In the genomic region with DNA sequence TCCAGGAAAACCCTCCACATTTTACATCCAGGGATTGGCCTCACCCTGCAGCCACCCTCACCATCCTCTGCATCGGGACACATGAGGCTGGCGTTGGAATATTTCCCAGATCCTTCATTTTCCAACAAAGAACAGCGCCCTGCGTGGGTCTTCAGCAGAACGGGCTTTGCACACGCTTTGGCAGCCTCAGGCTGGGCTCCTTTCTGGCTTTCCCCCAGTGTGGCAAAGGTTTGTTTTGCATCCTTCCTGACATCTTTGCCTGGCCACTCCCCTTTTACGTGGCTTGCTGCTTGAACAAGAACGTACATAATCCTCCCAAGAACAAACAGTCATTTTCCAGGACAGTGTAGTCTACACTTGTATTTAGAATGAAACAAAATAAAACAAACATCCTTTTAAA, we compare ENCODE assay signal across 21 cellular contexts. TPM values are rescaled to one million over a fixed set of nuclear protein-coding genes. Genes with fewer than 3 reads are reported as not detected.
DNase-seq lines count a peak whose midpoint lies in the region; ATAC-seq, FAIRE-seq and TF ChIP-seq lines count a peak whose summit lies in the region.
"Had no signal": no experiment of that assay in that cellular context is flagged by ENCODE, and none has a peak within 500 bp of the region (broad histone marks: within the 10 kb centered on the region; RNA-seq: fewer than 3 reads in every experiment).

No MANE protein-coding gene starts in this region.

- POLR2A ChIA-PET in PC-3 (lab: Charles Lee; ENCODE audit: unreplicated experiment), result no interaction called here

- BruUV-seq in PC-3 (replicated peaks; lab: Mats Ljungman, UMichigan), result no TSS peak

- H4K20me1 ChIP-seq in PC-3 (ENCODE audit: low read length), result no peaks in the 10 kb centered on the region

- H3K36me3 ChIP-seq in PC-3 (ENCODE audit: low read depth, low read length), result no peaks in the 10 kb centered on the region
- no peaks in the 10 kb centered on the region for H3K36me3 ChIP-seq in prostate gland
- H3K36me3 ChIP-seq: esophagus muscularis mucosa, lower lobe of right lung, thyroid gland had no signal

- H3K9me2 ChIP-seq in PC-3 (replicated peaks; ENCODE audit: low read length), result no peaks in the 10 kb centered on the region

- no peak overlapping the region for H3K4me2 ChIP-seq in PC-3 (ENCODE audit: low read length)
- H3K4me2 ChIP-seq: smooth muscle cell had no signal

- H3K9ac ChIP-seq in PC-3 (ENCODE audit: low read length), result no peak overlapping the region

- TF ChIP-seq POLR2A in prostate gland (IDR thresholded peaks at IDR 0.05) (no peak), GM12892 (IDR thresholded peaks at IDR 0.05; ENCODE audit: low read depth, low read length) (no peak)

- H3K27ac ChIP-seq in PC-3 (ENCODE audit: low read length) (no peak overlapping the region), prostate gland (peak overlapping the region; percentile 37 to 57)
- H3K27ac ChIP-seq: esophagus muscularis mucosa, lower lobe of right lung, SK-N-MC, thyroid gland had no signal

- no peak for FAIRE-seq in GM12892 (lab: Jason Lieb, UNC)
- FAIRE-seq: RCC 7860 had no signal

- H3F3A ChIP-seq in PC-3 (ENCODE audit: low read length, unreplicated experiment), result no peaks in the 10 kb centered on the region

- ATAC-seq in PC-3 (peak; percentile 40; the same call in 1 of the 2 replicates), GM18867 (IDR thresholded peaks at IDR 0.05; ENCODE audit: unreplicated experiment) (no peak)
- ATAC-seq: activated naive CD8-positive, alpha-beta T cell treated with anti-CD3 and anti-CD28 coated beads, Interleukin-2, amount 50 U/mL, for 24 hours; CD8-positive, alpha-beta T cell; lower lobe of right lung had no signal

- H3K79me2 ChIP-seq in PC-3 (ENCODE audit: low read length), result no peaks in the 10 kb centered on the region

- H3K9me3 ChIP-seq in PC-3 (ENCODE audit: low read length) (no peaks in the 10 kb centered on the region), prostate gland (no peaks in the 10 kb centered on the region)
- H3K9me3 ChIP-seq: lower lobe of right lung, thyroid gland had no signal

- DNase-seq in Ammon's horn (ENCODE audit: low spot score) (peak; percentile 75), PC-3 (no peak), inferior parietal cortex (ENCODE audit: extremely low spot score) (peak; percentile 60), prostate gland (ENCODE audit: low spot score) (peak; percentile 32), GM12892 (ENCODE audit: insufficient read length) (no peak), GM13976 (ENCODE audit: low spot score) (no peak), GM03348 (ENCODE audit: low spot score) (no peak)
- DNase-seq: activated CD4-positive, alpha-beta T cell treated with anti-CD3 and anti-CD28 coated beads for 1 hour; activated naive CD8-positive, alpha-beta T cell treated with anti-CD3 and anti-CD28 coated beads, Interleukin-2, amount 50 U/mL, for 24 hours; CD8-positive, alpha-beta T cell; effector CD8-positive, alpha-beta T cell; KG1; lower lobe of right lung; naive B cell; NCI-H1105 treated with DMSO at 0.1 percent for 48 hours; thyroid gland had no signal

- in situ Hi-C loops in GM13976 (cut with MboI; ENCODE audit: low sequenced_read_pairs, unreplicated experiment), result no loop called here

- H3K27me3 ChIP-seq in PC-3 (ENCODE audit: low read length) (peaks cover 3% of the 10 kb centered on the region; the same call in 1 of the 2 replicates), prostate gland (replicated peaks; ENCODE audit: insufficient read depth) (no peaks in the 10 kb centered on the region)
- H3K27me3 ChIP-seq: esophagus muscularis mucosa, thyroid gland had no signal

- intact Hi-C loops in PC-3 (cut with micrococcal nuclease) (no loop called here), prostate gland (cut with DNase I) (no loop called here)

- H3K4me1 ChIP-seq in PC-3 (ENCODE audit: insufficient read depth, low read length) (peaks cover 5% of the 10 kb centered on the region; the same call in 1 of the 2 replicates), prostate gland (replicated peaks) (no peaks in the 10 kb centered on the region)
- H3K4me1 ChIP-seq: lower lobe of right lung, thyroid gland had no signal

- no peak for TF ChIP-seq CTCF in PC-3 (conservative IDR thresholded peaks at IDR 0.05; ENCODE audit: low read depth, low read length)
- no peak for TF ChIP-seq CTCF in prostate gland (IDR thresholded peaks at IDR 0.05)
- no peak for TF ChIP-seq CTCF in GM13976 (IDR thresholded peaks at IDR 0.05; ENCODE audit: borderline replicate concordance, control extremely low read depth, extremely low read depth, insufficient read depth, missing control alignments)

- peak overlapping the region; percentile 23; the same call in 1 of the 2 replicates for H2AFZ ChIP-seq in PC-3 (ENCODE audit: low read length)

- 29% methylated on average over 8 of the region's 8 CpGs for WGBS in prostate gland

- CTCF ChIA-PET in PC-3 (lab: Charles Lee), result no interaction called here

- H3K4me3 ChIP-seq in PC-3 (ENCODE audit: low read length) (no peak overlapping the region), prostate gland (no peak overlapping the region)
- H3K4me3 ChIP-seq: esophagus muscularis mucosa, lower lobe of right lung, SK-N-MC, smooth muscle cell, thyroid gland had no signal

RNA-seq across cellular contexts. Expression of a gene that starts 25.6 kb away (rescaled TPM):
- total RNA-seq in PC-3 (2014; rRNA removed) (0.29 and 0.62 TPM in 2 replicates), prostate gland (100 to 1,000 TPM; 224 to 392 TPM)
- polyA plus RNA-seq in GM12892 (2012; ENCODE audit: missing spikeins), result 0.13 TPM

RNA-seq across cellular contexts. Expression of a gene that starts 42.3 kb away (rescaled TPM):
- total RNA-seq in PC-3 (2014; rRNA removed) (26.8 and 27.1 TPM in 2 replicates), prostate gland (10 to 100 TPM; 14.2 to 25.2 TPM)
- 8.1 TPM for polyA plus RNA-seq in GM12892 (2012; ENCODE audit: missing spikeins)

Comparison
In these comparisons a context has a peak if more than half of its experiments do, and no peak if none do; other contexts are left out.
1. DNase-seq: peak in Ammon's horn (single experiment), inferior parietal cortex (single experiment) and prostate gland (single experiment); none in PC-3 (single experiment), GM12892 (single experiment), GM13976 (single experiment) and GM03348 (single experiment).
2. RNA of a gene that starts 25.6 kb away (total RNA-seq): 224 to 392 TPM in prostate gland; 0.29 to 0.62 TPM in PC-3; every median in the first group is over 100 times any median in the second.